Comparison of ENCODE assay signal across 16 cellular contexts in genomic region chr1:12188115-12188514, GRCh38. TPM values are rescaled to one million over a fixed set of nuclear protein-coding genes. Genes with fewer than 3 reads are reported as not detected.
A peak's percentile ranks its signal among the peaks of the same experiment; 100 is the strongest.
DNase-seq lines count a peak whose midpoint lies in the region; ATAC-seq, FAIRE-seq and TF ChIP-seq lines count a peak whose summit lies in the region.
"Had no signal": no experiment of that assay in that cellular context is flagged by ENCODE, and none has a peak within 500 bp of the region (broad histone marks: within the 10 kb centered on the region; RNA-seq: fewer than 3 reads in every experiment).

No MANE protein-coding gene starts in this region.

- H3K27ac ChIP-seq in CD4-positive, alpha-beta memory T cell (ENCODE audit: low read depth, low read length), result no peak overlapping the region
- H3K27ac ChIP-seq in effector memory CD4-positive, alpha-beta T cell (ENCODE audit: insufficient read depth, low read length, poor library complexity, severe bottlenecking), result peak overlapping the region; percentile 43
- H3K27ac ChIP-seq in neural progenitor cell, result no peak overlapping the region
- H3K27ac ChIP-seq in foreskin keratinocyte, result no peak overlapping the region
- H3K27ac ChIP-seq: esophagus muscularis mucosa, heart left ventricle had no signal

- H3K27me3 Mint-ChIP-seq in CD4-positive, alpha-beta memory T cell, result no peaks in the 10 kb centered on the region
- H3K27me3 Mint-ChIP-seq in IgD-negative memory B cell (no peaks in the 10 kb centered on the region), neural progenitor cell (ENCODE audit: insufficient read depth, low read depth) (peaks cover 10% of the 10 kb centered on the region)

- no peak for DNase-seq in CD4-positive, alpha-beta memory T cell
- DNase-seq in effector memory CD4-positive, alpha-beta T cell, result no peak
- DNase-seq in neural progenitor cell (ENCODE audit: low spot score), result no peak
- DNase-seq in foreskin keratinocyte, result no peak
- no peak for DNase-seq in LoVo (ENCODE audit: low spot score)
- DNase-seq in NOMO-1 treated with DMSO at 0.1 percent for 48 hours (lab: John Stamatoyannopoulos, UW; ENCODE audit: unreplicated experiment), result no peak
- no peak for DNase-seq in HTR-8/SVneo (ENCODE audit: insufficient read length, low spot score)
- DNase-seq: activated CD8-positive, alpha-beta memory T cell treated with anti-CD3 and anti-CD28 coated beads for 24 hours; activated gamma-delta T cell treated with Interleukin-2 at 50 U/mL for 16 hours; heart left ventricle; NCI-H2081 treated with DMSO at 0.1 percent for 48 hours; nucleus accumbens; sigmoid colon had no signal

- H3K36me3 Mint-ChIP-seq in CD4-positive, alpha-beta memory T cell, result peaks cover 25 to 62% of the 10 kb centered on the region in 2 donors
- H3K36me3 Mint-ChIP-seq in IgD-negative memory B cell (peaks cover 3% of the 10 kb centered on the region), neural progenitor cell (no peaks in the 10 kb centered on the region)

- TF ChIP-seq CTCF in neural progenitor cell (IDR thresholded peaks at IDR 0.05), result no peak
- no peak for TF ChIP-seq CTCF in foreskin keratinocyte (conservative IDR thresholded peaks at IDR 0.05)

- H3K27me3 ChIP-seq in CD4-positive, alpha-beta memory T cell (ENCODE audit: insufficient read depth, low read length), result no peaks in the 10 kb centered on the region
- H3K27me3 ChIP-seq in effector memory CD4-positive, alpha-beta T cell (replicated peaks; ENCODE audit: control insufficient read depth, insufficient read depth, low read length, poor library complexity, severe bottlenecking), result no peaks in the 10 kb centered on the region
- no peaks in the 10 kb centered on the region for H3K27me3 ChIP-seq in neural progenitor cell
- peaks cover 68% of the 10 kb centered on the region for H3K27me3 ChIP-seq in foreskin keratinocyte
- H3K27me3 ChIP-seq: heart left ventricle, sigmoid colon had no signal

- no peaks in the 10 kb centered on the region for H3K79me2 ChIP-seq in neural progenitor cell (ENCODE audit: low read depth)

- H3K9me3 Mint-ChIP-seq in CD4-positive, alpha-beta memory T cell, result peaks cover 0 to 2% (median 0%) of the 10 kb centered on the region in 8 donors
- H3K9me3 Mint-ChIP-seq in IgD-negative memory B cell (no peaks in the 10 kb centered on the region), neural progenitor cell (no peaks in the 10 kb centered on the region)

- no peaks in the 10 kb centered on the region for H4K20me1 ChIP-seq in neural progenitor cell (ENCODE audit: low read depth)

- ATAC-seq in foreskin keratinocyte, result no peak
- ATAC-seq: heart left ventricle had no signal

- CTCF ChIA-PET in CD4-positive, alpha-beta memory T cell (lab: Charles Lee; ENCODE audit: partially characterized antibody), result interaction anchor here (0.6 to 15.7 kb wide), 5 partner anchors 11 to 73 kb away, joined by 3 to 213 read pairs (median 5); no protein-coding TSS in a partner anchor

- intact Hi-C loops in CD4-positive, alpha-beta memory T cell (cut with micrococcal nuclease), result no loop called here

- POLR2A ChIA-PET in CD4-positive, alpha-beta memory T cell (lab: Charles Lee; ENCODE audit: partially characterized antibody), result interaction anchor here (1.1 to 50.6 kb wide), 3 partner anchors 10 to 49 kb away, joined by 4 to 1713 read pairs (median 14); no protein-coding TSS in a partner anchor

- H3K27ac Mint-ChIP-seq in CD4-positive, alpha-beta memory T cell, result peak overlapping the region; percentile 32 to 92 (median 82)
- H3K27ac Mint-ChIP-seq in IgD-negative memory B cell (peak overlapping the region; percentile 52 to 89 (median 59)), neural progenitor cell (peak overlapping the region; percentile 65)

- peaks cover 64% of the 10 kb centered on the region for H3K4me1 ChIP-seq in CD4-positive, alpha-beta memory T cell (ENCODE audit: insufficient read depth, low read length)
- H3K4me1 ChIP-seq in effector memory CD4-positive, alpha-beta T cell (ENCODE audit: control insufficient read depth, insufficient read depth, low read length, poor library complexity, severe bottlenecking), result peaks cover 35% of the 10 kb centered on the region
- H3K4me1 ChIP-seq in neural progenitor cell (peaks cover 12% of the 10 kb centered on the region), foreskin keratinocyte (no peaks in the 10 kb centered on the region)

- H3K9ac ChIP-seq in neural progenitor cell, result no peak overlapping the region

- H3K4me2 ChIP-seq in neural progenitor cell, result no peak overlapping the region

- no peak overlapping the region for H2AFZ ChIP-seq in neural progenitor cell (replicated peaks)

- peaks cover 5% of the 10 kb centered on the region for H3F3A ChIP-seq in neural progenitor cell (ENCODE audit: low read depth)

- H3K4me3 Mint-ChIP-seq in CD4-positive, alpha-beta memory T cell, result peak overlapping the region in 1 of 8 donors; percentile 2
- H3K4me3 Mint-ChIP-seq in IgD-negative memory B cell (no peak overlapping the region), neural progenitor cell (peak overlapping the region; percentile 4)

- no peaks in the 10 kb centered on the region for H3K9me3 ChIP-seq in CD4-positive, alpha-beta memory T cell (ENCODE audit: control insufficient read depth in 1 of 2, low read length in 2 of 2)
- H3K9me3 ChIP-seq in effector memory CD4-positive, alpha-beta T cell (ENCODE audit: control insufficient read depth, low read length), result no peaks in the 10 kb centered on the region
- no peaks in the 10 kb centered on the region for H3K9me3 ChIP-seq in neural progenitor cell (ENCODE audit: low read depth)
- H3K9me3 ChIP-seq: esophagus muscularis mucosa, heart left ventricle, sigmoid colon had no signal

- H3K4me1 Mint-ChIP-seq in CD4-positive, alpha-beta memory T cell, result peaks cover 30 to 68% (median 50%) of the 10 kb centered on the region in 4 donors
- H3K4me1 Mint-ChIP-seq in IgD-negative memory B cell (peaks cover 25 to 29% (median 27%) of the 10 kb centered on the region in 3 donors), neural progenitor cell (peaks cover 36% of the 10 kb centered on the region)

- no peak overlapping the region for H3K4me3 ChIP-seq in CD4-positive, alpha-beta memory T cell (ENCODE audit: low read length in 2 of 2)
- H3K4me3 ChIP-seq in effector memory CD4-positive, alpha-beta T cell (ENCODE audit: insufficient read depth, low read depth, low read length, poor library complexity, severe bottlenecking), result no peak overlapping the region
- no peak overlapping the region for H3K4me3 ChIP-seq in neural progenitor cell
- H3K4me3 ChIP-seq: esophagus muscularis mucosa, heart left ventricle, sigmoid colon had no signal

- no peak for FAIRE-seq in HTR-8/SVneo (lab: Jason Lieb, UNC)
- FAIRE-seq: TTC549 had no signal

- H3K36me3 ChIP-seq in CD4-positive, alpha-beta memory T cell (ENCODE audit: insufficient read depth, low read length), result peaks cover 47% of the 10 kb centered on the region
- H3K36me3 ChIP-seq in effector memory CD4-positive, alpha-beta T cell (ENCODE audit: control insufficient read depth, insufficient read depth, low read length), result peaks cover 59% of the 10 kb centered on the region
- H3K36me3 ChIP-seq in neural progenitor cell, result no peaks in the 10 kb centered on the region

RNA-seq across cellular contexts. Expression of gene TNFRSF1B, which starts 21.3 kb away (rescaled TPM):
- 100 to 1,000 TPM; 111 TPM for total RNA-seq in CD4-positive, alpha-beta memory T cell
- 100 to 1,000 TPM; 150 to 201 TPM for polyA plus RNA-seq in CD4-positive, alpha-beta memory T cell
- polyA plus RNA-seq in IgD-negative memory B cell (117 TPM), foreskin keratinocyte (0.02 and 0.03 TPM in 2 replicates)
- total RNA-seq in neural progenitor cell (ENCODE audit: low replicate concordance) (0.04 and 0.22 TPM in 2 replicates), foreskin keratinocyte (0.07 and 0.14 TPM in 2 replicates)

RNA-seq across cellular contexts. Expression of gene VPS13D, which starts 41.7 kb away (rescaled TPM):
- 10 to 100 TPM; 92.7 to 96.3 TPM for total RNA-seq in CD4-positive, alpha-beta memory T cell
- 10 to 100 TPM; 10.2 to 12.3 TPM for polyA plus RNA-seq in CD4-positive, alpha-beta memory T cell
- polyA plus RNA-seq in IgD-negative memory B cell, result 8.9 TPM
- total RNA-seq in neural progenitor cell (ENCODE audit: low replicate concordance), result 15.1 and 16.4 TPM in 2 replicates
- total RNA-seq in foreskin keratinocyte, result 22.7 and 24.3 TPM in 2 replicates
- 7.6 and 7.9 TPM in 2 replicates for polyA plus RNA-seq in foreskin keratinocyte

Comparison
In these comparisons a context has a peak if more than half of its experiments do, and no peak if none do; other contexts are left out.
1. RNA of gene TNFRSF1B, which starts 21.3 kb away (total RNA-seq): 111 TPM in CD4-positive, alpha-beta memory T cell; 0.07 to 0.14 TPM in foreskin keratinocyte and 0.04 to 0.22 TPM in neural progenitor cell; every median in the first group is over 10 times any median in the second.
2. Peak in every context shown above with its lines, with median percentiles within 50 percentile points of each other: H3K27ac Mint-ChIP-seq.